In the genomic region with DNA sequence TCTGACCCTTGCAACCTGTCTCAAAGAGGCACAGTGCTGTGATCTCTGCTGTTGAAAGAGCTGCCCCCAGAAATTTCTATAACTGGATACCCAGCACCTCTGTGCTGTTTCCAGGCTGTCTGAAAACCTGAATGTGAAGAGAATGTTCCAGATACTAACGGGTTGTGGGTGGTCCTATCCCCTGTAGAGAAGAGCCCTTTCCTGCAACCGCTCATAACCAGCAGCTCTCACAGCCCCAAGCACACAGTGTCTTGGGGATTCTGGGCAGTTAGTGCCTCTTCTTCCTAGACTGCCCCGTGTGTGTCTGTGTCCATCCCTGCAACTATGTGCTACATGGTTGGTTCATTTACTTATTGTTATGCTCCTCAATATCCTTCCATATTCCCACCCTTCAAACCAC, we compare ENCODE assay signal across 23 cellular contexts.
A peak's percentile ranks its signal among the peaks of the same experiment; 100 is the strongest.
DNase-seq lines count a peak whose midpoint lies in the region; ATAC-seq, FAIRE-seq and TF ChIP-seq lines count a peak whose summit lies in the region.
"Had no signal": no experiment of that assay in that cellular context is flagged by ENCODE, and none has a peak within 500 bp of the region (broad histone marks: within the 10 kb centered on the region; RNA-seq: fewer than 3 reads in every experiment).

No MANE protein-coding gene starts in this region.

- H3K4me3 ChIP-seq in A549, result no peak overlapping the region
- no peak overlapping the region for H3K4me3 ChIP-seq in PC-3 (ENCODE audit: low read length)
- H3K4me3 ChIP-seq in coronary artery, result no peak overlapping the region
- no peak overlapping the region for H3K4me3 ChIP-seq in vagina
- no peak overlapping the region for H3K4me3 ChIP-seq in endodermal cell (ENCODE audit: low read length)
- H3K4me3 ChIP-seq in GM23248, result no peak overlapping the region
- H3K4me3 ChIP-seq: BLaER1 treated with 17β-estradiol and CSF1 and Interleukin-3, amounts not matched to agents 10 nM and 100 nM; GM12878; HAP-1 had no signal

- intact Hi-C loops in PC-3 (cut with micrococcal nuclease), result no loop called here
- intact Hi-C loops in vagina (cut with DNase I), result no loop called here

- peaks cover 11% of the 10 kb centered on the region for H3K27me3 Mint-ChIP-seq in endodermal cell (ENCODE audit: insufficient read depth)
- H3K27me3 Mint-ChIP-seq: CD4-positive, alpha-beta memory T cell had no signal

- H3K79me2 ChIP-seq in PC-3 (ENCODE audit: low read length) (no peaks in the 10 kb centered on the region), GM23248 (ENCODE audit: insufficient read depth) (no peaks in the 10 kb centered on the region)

- H3F3A ChIP-seq in PC-3 (ENCODE audit: low read length, unreplicated experiment) (no peaks in the 10 kb centered on the region), GM23248 (ENCODE audit: insufficient read depth) (peaks cover 4% of the 10 kb centered on the region; the same call in 1 of the 2 replicates)

- H3K4me1 ChIP-seq in A549 (peaks cover 31% of the 10 kb centered on the region), PC-3 (ENCODE audit: insufficient read depth, low read length) (peaks cover 16% of the 10 kb centered on the region), vagina (peaks cover 9% of the 10 kb centered on the region), endodermal cell (ENCODE audit: control insufficient read depth, insufficient read depth, low read length) (no peaks in the 10 kb centered on the region), GM23248 (ENCODE audit: insufficient read depth) (no peaks in the 10 kb centered on the region)
- H3K4me1 ChIP-seq: BE2C, HAP-1 had no signal

- WGBS in A549 (ENCODE audit: missing lambda C conversion rate), result 61% methylated on average over 3 of the region's 3 CpGs
- WGBS in endodermal cell (ENCODE audit: insufficient coverage in 1 of 2, insufficient read length in 1 of 2), 2 experiments, result 92 to 100% methylated on average over 2 to 3 of the region's 3 CpGs
- WGBS in GM23248 (ENCODE audit: low coverage in 1 of 2, low lambda C conversion rate in 2 of 2, missing lambda C conversion rate in 2 of 2), 2 experiments, result 69 to 82% methylated on average over 3 of the region's 3 CpGs

- H3K9me3 ChIP-seq in A549 (no peaks in the 10 kb centered on the region), PC-3 (ENCODE audit: low read length) (no peaks in the 10 kb centered on the region), vagina (no peaks in the 10 kb centered on the region), endodermal cell (ENCODE audit: control insufficient read depth, low read length) (no peaks in the 10 kb centered on the region), GM23248 (ENCODE audit: low read depth) (no peaks in the 10 kb centered on the region)
- H3K9me3 ChIP-seq: BE2C; BLaER1 treated with 17β-estradiol and CSF1 and Interleukin-3, amounts not matched to agents 10 nM and 100 nM; HAP-1 had no signal

- H3K4me3 Mint-ChIP-seq in endodermal cell, result no peak overlapping the region
- H3K4me3 Mint-ChIP-seq: CD14-positive monocyte; CD4-positive, alpha-beta memory T cell; HFFc6 had no signal

- H3K27me3 ChIP-seq in PC-3 (ENCODE audit: low read length), result peaks cover 27% of the 10 kb centered on the region
- H3K27me3 ChIP-seq in vagina, result no peaks in the 10 kb centered on the region
- peaks cover 1% of the 10 kb centered on the region for H3K27me3 ChIP-seq in endodermal cell (ENCODE audit: control insufficient read depth, insufficient read depth, low read length, poor library complexity, severe bottlenecking)
- no peaks in the 10 kb centered on the region for H3K27me3 ChIP-seq in GM23248 (replicated peaks; ENCODE audit: insufficient read depth)
- H3K27me3 ChIP-seq: BLaER1 treated with 17β-estradiol and CSF1 and Interleukin-3, amounts not matched to agents 10 nM and 100 nM had no signal

- no peak for TF ChIP-seq RAD21 in A549 (conservative IDR thresholded peaks at IDR 0.05 in 1 of 2, IDR thresholded peaks at IDR 0.05 in 1 of 2)

- no peak overlapping the region for H3K27ac Mint-ChIP-seq in endodermal cell
- H3K27ac Mint-ChIP-seq: HFFc6 had no signal

- H3K36me3 ChIP-seq in PC-3 (ENCODE audit: low read depth, low read length) (no peaks in the 10 kb centered on the region), vagina (no peaks in the 10 kb centered on the region), endodermal cell (ENCODE audit: control insufficient read depth, insufficient read depth, low read length) (no peaks in the 10 kb centered on the region), GM23248 (ENCODE audit: low read depth) (no peaks in the 10 kb centered on the region)
- H3K36me3 ChIP-seq: BE2C; BLaER1 treated with 17β-estradiol and CSF1 and Interleukin-3, amounts not matched to agents 10 nM and 100 nM; HAP-1 had no signal

- H2AFZ ChIP-seq in PC-3 (ENCODE audit: low read length) (no peak overlapping the region), GM23248 (no peak overlapping the region)

- in situ Hi-C loops in GM23248 (cut with MboI), result no loop called here

- H3K9ac ChIP-seq in PC-3 (ENCODE audit: low read length), result no peak overlapping the region
- H3K9ac ChIP-seq in endodermal cell (ENCODE audit: extremely low read depth, low read length, poor library complexity, severe bottlenecking), result no peak overlapping the region
- no peak overlapping the region for H3K9ac ChIP-seq in GM23248
- H3K9ac ChIP-seq: BLaER1 treated with 17β-estradiol and CSF1 and Interleukin-3, amounts not matched to agents 10 nM and 100 nM had no signal

- no peak for TF ChIP-seq EP300 in A549 (IDR thresholded peaks at IDR 0.05)

- H3K4me1 Mint-ChIP-seq in endodermal cell, result peaks cover 3% of the 10 kb centered on the region
- H3K4me1 Mint-ChIP-seq: CD4-positive, alpha-beta memory T cell had no signal

- no TSS peak for BruUV-seq in PC-3 (replicated peaks; lab: Mats Ljungman, UMichigan)

- peak overlapping the region; percentile 71 to 79 for H3K27ac ChIP-seq in A549
- no peak overlapping the region for H3K27ac ChIP-seq in PC-3 (ENCODE audit: low read length)
- no peak overlapping the region for H3K27ac ChIP-seq in coronary artery
- no peak overlapping the region for H3K27ac ChIP-seq in vagina
- no peak overlapping the region for H3K27ac ChIP-seq in endodermal cell (ENCODE audit: low read depth, low read length)
- no peak overlapping the region for H3K27ac ChIP-seq in GM23248
- H3K27ac ChIP-seq: 22Rv1; BLaER1 treated with 17β-estradiol and CSF1 and Interleukin-3, amounts not matched to agents 10 nM and 100 nM had no signal

- H3K9me2 ChIP-seq in PC-3 (replicated peaks; ENCODE audit: low read length) (no peaks in the 10 kb centered on the region), GM23248 (ENCODE audit: insufficient read depth) (no peaks in the 10 kb centered on the region)

- no peak for TF ChIP-seq CTCF in A549 (IDR thresholded peaks at IDR 0.05)
- no peak for TF ChIP-seq CTCF in PC-3 (conservative IDR thresholded peaks at IDR 0.05; ENCODE audit: low read depth, low read length)
- no peak for TF ChIP-seq CTCF in coronary artery (IDR thresholded peaks at IDR 0.05)
- TF ChIP-seq CTCF in vagina (IDR thresholded peaks at IDR 0.05), result no peak
- TF ChIP-seq CTCF in endodermal cell (conservative IDR thresholded peaks at IDR 0.05), result no peak

- POLR2A ChIA-PET in A549 (lab: Yijun Ruan, JAX) (no interaction called here), PC-3 (lab: Charles Lee; ENCODE audit: unreplicated experiment) (no interaction called here)

- no peak for TF ChIP-seq POLR2A in A549 (IDR thresholded peaks at IDR 0.05; ENCODE audit: low read length)
- TF ChIP-seq POLR2A in vagina (IDR thresholded peaks at IDR 0.05), result no peak

- H3K4me2 ChIP-seq in A549 (peak overlapping the region; percentile 66), PC-3 (ENCODE audit: low read length) (peak overlapping the region; percentile 44; the same call in 1 of the 2 replicates), GM23248 (ENCODE audit: unreplicated experiment) (no peak overlapping the region)

- CTCF ChIA-PET in A549 (lab: Yijun Ruan, JAX), result interaction anchor here (0.8 to 1.3 kb wide), 3 partner anchors 39 to 424 kb away, joined by 3 to 4 read pairs (median 3); no protein-coding TSS in a partner anchor
- CTCF ChIA-PET in PC-3 (lab: Charles Lee), result no interaction called here

- H4K20me1 ChIP-seq in PC-3 (ENCODE audit: low read length) (no peaks in the 10 kb centered on the region), GM23248 (ENCODE audit: insufficient read depth) (no peaks in the 10 kb centered on the region)
- H4K20me1 ChIP-seq: BLaER1 treated with 17β-estradiol and CSF1 and Interleukin-3, amounts not matched to agents 10 nM and 100 nM had no signal

- no peak for ATAC-seq in A549
- no peak for ATAC-seq in PC-3
- ATAC-seq: GM12878 had no signal

- H3K36me3 Mint-ChIP-seq in endodermal cell (ENCODE audit: low read depth), result no peaks in the 10 kb centered on the region
- H3K36me3 Mint-ChIP-seq: CD14-positive monocyte had no signal

- no peaks in the 10 kb centered on the region for H3K9me3 Mint-ChIP-seq in endodermal cell
- H3K9me3 Mint-ChIP-seq: CD4-positive, alpha-beta memory T cell; HFFc6 had no signal

- no peak for FAIRE-seq in A549 (lab: Jason Lieb, UNC)
- FAIRE-seq: A204.1, GM12878, H54 had no signal

- no peak for DNase-seq in A549 (ENCODE audit: low read depth in 1 of 2, low spot score in 1 of 2)
- DNase-seq in PC-3, result no peak
- DNase-seq in coronary artery (ENCODE audit: low spot score), result peak; percentile 16
- peak; percentile 49 to 60 for DNase-seq in vagina (ENCODE audit: extremely low spot score in 2 of 2)
- DNase-seq in endodermal cell, result no peak
- DNase-seq in GM23248, result no peak
- no peak for DNase-seq in activated CD8-positive, alpha-beta memory T cell treated with anti-CD3 and anti-CD28 coated beads, Interleukin-2, amount 50 U/mL, for 48 hours
- DNase-seq: ACHN; AML-193; BE2C; CD4-positive, alpha-beta memory T cell; DMS153; DND-41; GDM1; GOT3 had no signal

TF ChIP-seq in A549, 52 proteins besides CTCF, POLR2A, EP300 and RAD21 (continues in another document):
- TF ChIP-seq ZFP36 (IDR thresholded peaks at IDR 0.05; ENCODE audit: borderline replicate concordance, partially characterized antibody) (no peak), CBX8 (IDR thresholded peaks at IDR 0.05) (no peak), NFE2L2 (conservative IDR thresholded peaks at IDR 0.05; ENCODE audit: low read length) (no peak), MAZ (IDR thresholded peaks at IDR 0.05; ENCODE audit: borderline replicate concordance, low read depth, low read length) (no peak), KDM1A (IDR thresholded peaks at IDR 0.05; ENCODE audit: low read depth) (no peak), SMC3 (IDR thresholded peaks at IDR 0.05) (no peak), HOXA7 (CRISPR knock-in tag; IDR thresholded peaks at IDR 0.05) (no peak)
- TF ChIP-seq, protein P1, sequence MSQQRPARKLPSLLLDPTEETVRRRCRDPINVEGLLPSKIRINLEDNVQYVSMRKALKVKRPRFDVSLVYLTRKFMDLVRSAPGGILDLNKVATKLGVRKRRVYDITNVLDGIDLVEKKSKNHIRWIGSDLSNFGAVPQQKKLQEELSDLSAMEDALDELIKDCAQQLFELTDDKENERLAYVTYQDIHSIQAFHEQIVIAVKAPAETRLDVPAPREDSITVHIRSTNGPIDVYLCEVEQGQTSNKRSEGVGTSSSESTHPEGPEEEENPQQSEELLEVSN (IDR thresholded peaks at IDR 0.05; ENCODE audit: borderline replicate concordance, low read depth), result no peak
- TF ChIP-seq, protein P2, sequence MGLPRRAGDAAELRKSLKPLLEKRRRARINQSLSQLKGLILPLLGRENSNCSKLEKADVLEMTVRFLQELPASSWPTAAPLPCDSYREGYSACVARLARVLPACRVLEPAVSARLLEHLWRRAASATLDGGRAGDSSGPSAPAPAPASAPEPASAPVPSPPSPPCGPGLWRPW (IDR thresholded peaks at IDR 0.05), result no peak

Comparison
In these comparisons a context has a peak if more than half of its experiments do, and no peak if none do; other contexts are left out.
1. DNase-seq: peak in coronary artery (single experiment) and vagina (2 of 2); none in A549 (0 of 2), PC-3 (single experiment), endodermal cell (single experiment), GM23248 (single experiment) and activated CD8-positive, alpha-beta memory T cell treated with anti-CD3 and anti-CD28 coated beads, Interleukin-2, amount 50 U/mL, for 48 hours (single experiment).
2. H3K27ac ChIP-seq: peak in A549 (2 of 2); none in PC-3 (single experiment), coronary artery (0 of 2), vagina (single experiment), endodermal cell (single experiment) and GM23248 (single experiment).